In genomic region chr5:90637731-90638130, GRCh38 we compare ENCODE assay signal across 9 cellular contexts.
"Had no signal": no experiment of that assay in that cellular context is flagged by ENCODE, and none has a peak within 500 bp of the region (broad histone marks: within the 10 kb centered on the region; RNA-seq: fewer than 3 reads in every experiment).

No MANE protein-coding gene starts in this region.

- H3K27ac ChIP-seq: GM23248 had no signal

- H3K9me3 ChIP-seq: HAP-1 had no signal

- H3K9ac ChIP-seq: GM23248 had no signal

- ATAC-seq: HCT116 had no signal

- DNase-seq: GM23248, GOT3, H7, HFFc6, IMR-90, KBM-7 had no signal

- H3K4me3 ChIP-seq: GM23248, HAP-1 had no signal

- FAIRE-seq: HTR-8/SVneo had no signal
